Comparison of ENCODE assay signal across 8 cellular contexts in genomic region chr15:78618490-78618934, GRCh38. TPM values are rescaled to one million over a fixed set of nuclear protein-coding genes. Genes with fewer than 3 reads are reported as not detected.
DNase-seq lines count a peak whose midpoint lies in the region; ATAC-seq, FAIRE-seq and TF ChIP-seq lines count a peak whose summit lies in the region.

No MANE protein-coding gene starts in this region.

- in situ Hi-C loops in astrocyte of the cerebellum (cut with HindIII; ENCODE audit: low sequenced_read_pairs), result no loop called here

- ATAC-seq in sciatic nerve (peak; percentile 85), GM18861 (IDR thresholded peaks at IDR 0.05; ENCODE audit: unreplicated experiment) (no peak), HG03175 (IDR thresholded peaks at IDR 0.05; ENCODE audit: unreplicated experiment) (no peak)

- intact Hi-C loops in sciatic nerve (cut with DNase I), result loop anchor here (5.0 kb wide), 1 partner anchor 569 kb away; no protein-coding TSS in a partner anchor

- DNase-seq in GM12892 (ENCODE audit: insufficient read length) (peak; percentile 69), NCI-H2029 treated with DMSO at 0.1 percent for 48 hours (lab: John Stamatoyannopoulos, UW) (peak; percentile 63), T1000 (lab: John Stamatoyannopoulos, UW) (peak; percentile 70), astrocyte of the cerebellum (ENCODE audit: low read depth) (peak; percentile 71), hippocampal formation (lab: John Stamatoyannopoulos, UW) (peak; percentile 21 to 76), sciatic nerve (ENCODE audit: low spot score) (peak; percentile 93)

- TF ChIP-seq POLR2A in GM12892 (IDR thresholded peaks at IDR 0.05; ENCODE audit: low read depth, low read length), result no peak

- TF ChIP-seq CTCF in astrocyte of the cerebellum (IDR thresholded peaks at IDR 0.05; ENCODE audit: low read depth, low read length, missing control alignments), result peak; percentile 80

- no peak overlapping the region for H3K4me3 ChIP-seq in astrocyte of the cerebellum (ENCODE audit: low read depth, low read length)

- FAIRE-seq in GM12892 (lab: Jason Lieb, UNC), result peak; percentile 95

RNA-seq across cellular contexts. Expression of gene CHRNA3, which starts 2.3 kb away (rescaled TPM):
- 0.57 TPM for polyA plus RNA-seq in GM12892 (2012; ENCODE audit: missing spikeins)
- not detected for total RNA-seq in sciatic nerve

RNA-seq across cellular contexts. Expression of gene CHRNB4, which starts 22.5 kb away (rescaled TPM):
- not detected for polyA plus RNA-seq in GM12892 (2012; ENCODE audit: missing spikeins)
- total RNA-seq in sciatic nerve, result not detected

RNA-seq across cellular contexts. Expression of gene CHRNA5, which starts 53.2 kb away (rescaled TPM):
- polyA plus RNA-seq in GM12892 (2012; ENCODE audit: missing spikeins), result 8.4 TPM
- 1.8 TPM for total RNA-seq in sciatic nerve
